In genomic region chr7:22194633-22195273, GRCh38 we compare ENCODE assay signal across 20 cellular contexts.
A peak's percentile ranks its signal among the peaks of the same experiment; 100 is the strongest.
DNase-seq lines count a peak whose midpoint lies in the region; ATAC-seq and TF ChIP-seq lines count a peak whose summit lies in the region.
"Had no signal": no experiment of that assay in that cellular context is flagged by ENCODE, and none has a peak within 500 bp of the region (broad histone marks: within the 10 kb centered on the region; RNA-seq: fewer than 3 reads in every experiment).

No MANE protein-coding gene starts in this region.

- peak overlapping the region; percentile 15 for H3K4me3 ChIP-seq in coronary artery
- H3K4me3 ChIP-seq in right lobe of liver = no peak overlapping the region
- H3K4me3 ChIP-seq: adrenal gland had no signal

- DNase-seq in NCI-H2227 (lab: John Stamatoyannopoulos, UW; ENCODE audit: unreplicated experiment) (peak; percentile 13), NCI-H2227 treated with DMSO at 0.1 percent for 48 hours (lab: John Stamatoyannopoulos, UW) (no peak), coronary artery (ENCODE audit: low spot score) (no peak), right lobe of liver (no peak), superior temporal gyrus (ENCODE audit: extremely low spot score) (peak; percentile 85), NCI-H2029 treated with DMSO at 0.1 percent for 48 hours (lab: John Stamatoyannopoulos, UW) (no peak)
- DNase-seq in activated naive CD4-positive, alpha-beta T cell (lab: John Stamatoyannopoulos, UW) = no peak
- DNase-seq: activated CD4-positive, alpha-beta T cell treated with anti-CD3 and anti-CD28 coated beads, Interleukin-2, amount 50 U/mL, for 1 hour; activated CD8-positive, alpha-beta memory T cell treated with anti-CD3 and anti-CD28 coated beads, Interleukin-2, amount 50 U/mL, for 48 hours; activated gamma-delta T cell; effector memory CD8-positive, alpha-beta T cell; esophagus squamous epithelium; NCI-H1417; occipital lobe; sigmoid colon; T-helper 2 cell had no signal

- H3K4me1 ChIP-seq in right lobe of liver = no peaks in the 10 kb centered on the region

- no peaks in the 10 kb centered on the region for H3K27me3 ChIP-seq in right lobe of liver
- H3K27me3 ChIP-seq: adrenal gland, esophagus squamous epithelium, sigmoid colon had no signal

- peaks cover 0 to 12% (median 10%) of the 10 kb centered on the region in 4 donors for H3K36me3 ChIP-seq in right lobe of liver
- H3K36me3 ChIP-seq: sigmoid colon had no signal

- no peaks in the 10 kb centered on the region for H3K9me3 ChIP-seq in right lobe of liver
- H3K9me3 ChIP-seq: adrenal gland, esophagus squamous epithelium, sigmoid colon had no signal

- ATAC-seq in right lobe of liver (peak; percentile 25 to 48 (median 47)), GM21528 (IDR thresholded peaks at IDR 0.05; ENCODE audit: low FRiP score, unreplicated experiment) (no peak)
- ATAC-seq: effector memory CD8-positive, alpha-beta T cell; Panc1 had no signal

- TF ChIP-seq CTCF in coronary artery (IDR thresholded peaks at IDR 0.05) (no peak), right lobe of liver (IDR thresholded peaks at IDR 0.05) (no peak)

- 78% methylated on average over 10 of the region's 10 CpGs for whole genome bisulfite sequencing in right lobe of liver (ENCODE audit: insufficient coverage, low coverage, low lambda C conversion rate, missing lambda C conversion rate)

- TF ChIP-seq POLR2A in right lobe of liver (IDR thresholded peaks at IDR 0.05) = no peak

- no peak overlapping the region for H3K27ac ChIP-seq in coronary artery
- H3K27ac ChIP-seq in right lobe of liver = no peak overlapping the region
- H3K27ac ChIP-seq: adrenal gland, sigmoid colon, VCaP had no signal

- intact Hi-C loops in right lobe of liver (cut with DNase I) = no loop called here

Comparison
In these comparisons a context has a peak if more than half of its experiments do, and no peak if none do; other contexts are left out.
1. DNase-seq: peak in NCI-H2227 (single experiment) and superior temporal gyrus (single experiment); none in NCI-H2227 treated with DMSO at 0.1 percent for 48 hours (single experiment), coronary artery (single experiment), right lobe of liver (0 of 3), activated naive CD4-positive, alpha-beta T cell (0 of 4) and NCI-H2029 treated with DMSO at 0.1 percent for 48 hours (single experiment).